8 cellular contexts compared by ENCODE assay signal in the genomic region with DNA sequence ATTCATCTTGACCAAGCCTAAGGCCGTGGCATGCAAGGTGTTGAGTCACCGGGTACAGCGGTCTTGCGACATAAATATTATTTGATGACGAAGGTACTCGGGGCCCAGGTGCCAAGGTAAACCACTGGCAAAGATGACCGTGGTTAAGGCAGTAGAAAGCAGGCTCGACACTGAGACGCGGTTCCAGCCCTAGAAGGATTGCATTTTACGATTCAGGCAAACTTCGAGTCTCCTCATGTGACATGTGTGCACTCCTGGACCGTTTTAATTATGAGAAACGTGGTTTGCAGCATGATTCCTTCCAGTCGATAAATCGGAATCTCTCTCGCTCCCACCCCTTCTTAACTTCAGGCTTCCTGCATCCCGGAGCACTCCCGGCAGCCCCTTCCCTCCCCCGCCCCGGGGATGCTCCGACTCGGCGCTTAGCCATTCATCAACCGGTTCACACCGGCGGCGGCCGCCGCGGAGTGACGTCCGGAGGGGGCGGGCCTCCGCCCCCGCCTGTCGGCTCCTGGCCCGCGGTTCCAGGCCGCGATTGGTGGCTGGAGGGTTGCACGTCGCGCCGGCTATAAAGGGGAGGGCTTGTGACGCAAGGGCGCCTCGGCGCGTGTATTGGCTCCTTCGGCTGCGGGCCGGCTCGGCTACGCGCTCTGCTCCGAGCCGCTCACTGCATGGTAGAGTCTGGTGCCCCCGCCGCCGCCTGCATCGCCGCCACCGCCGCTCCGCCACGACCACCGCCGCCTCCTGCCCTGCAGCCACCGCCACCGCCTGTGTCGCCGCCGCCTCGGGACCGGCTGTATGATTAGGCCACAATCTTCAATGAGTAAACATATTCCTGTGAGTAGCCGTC. TPM values are rescaled to one million over a fixed set of nuclear protein-coding genes. Genes with fewer than 3 reads are reported as not detected.
DNase-seq lines count a peak whose midpoint lies in the region; ATAC-seq, FAIRE-seq and TF ChIP-seq lines count a peak whose summit lies in the region.

A gene (plus strand): TSS at position 598 of the 850 bp plus-strand sequence.
A gene (plus strand): TSS at position 598 of the 850 bp plus-strand sequence. CDS start 4,401 bp downstream, outside the sequence.

- TF ChIP-seq POLR2A in GM10847 (IDR thresholded peaks at IDR 0.05; ENCODE audit: extremely low read depth, insufficient read length): peak; percentile 81

- FAIRE-seq in pancreas (lab: Jason Lieb, UNC): no peak

- DNase-seq in NCI-H128 (lab: John Stamatoyannopoulos, UW; ENCODE audit: unreplicated experiment): peak; percentile 93
- DNase-seq in activated naive CD8-positive, alpha-beta T cell treated with anti-CD3 and anti-CD28 coated beads, Interleukin-2, amount 50 U/mL, for 16 hours (ENCODE audit: low read depth, low spot score): peak; percentile 93
- DNase-seq in Right ventricle myocardium superior: peak; percentile 98
- peak; percentile 97 to 99 (median 98) for DNase-seq in pancreas
- peak; percentile 96 to 98 for DNase-seq in tibial artery

- H3K27ac ChIP-seq in SU-DHL-6 (ENCODE audit: low read depth, low read length) (peak within 1 kb of the TSS; percentile 85), pancreas (peak within 1 kb of the TSS; percentile 100), tibial artery (peak within 1 kb of the TSS; percentile 100)

- H3K4me2 ChIP-seq in SU-DHL-6 (ENCODE audit: low read depth, low read length, poor library complexity, severe bottlenecking): peak within 1 kb of the TSS; percentile 86

- H2AFZ ChIP-seq in SU-DHL-6 (ENCODE audit: low read depth, low read length, severe bottlenecking): peak within 1 kb of the TSS; percentile 89

- peaks cover 46% of the 10 kb centered on the region for H3K79me2 ChIP-seq in SU-DHL-6 (ENCODE audit: insufficient read depth, low read length)

- H3K9ac ChIP-seq in SU-DHL-6 (ENCODE audit: low read length): peak within 1 kb of the TSS; percentile 99

- no peaks in the 10 kb centered on the region for H3K27me3 ChIP-seq in SU-DHL-6 (ENCODE audit: low read length)
- no peaks in the 10 kb centered on the region for H3K27me3 ChIP-seq in pancreas
- no peaks in the 10 kb centered on the region for H3K27me3 ChIP-seq in tibial artery

- peaks cover 8% of the 10 kb centered on the region; the same call in 1 of the 2 replicates for H3F3A ChIP-seq in SU-DHL-6 (ENCODE audit: insufficient read depth)

- H3K36me3 ChIP-seq in SU-DHL-6 (ENCODE audit: low read length): peaks cover 10% of the 10 kb centered on the region
- peaks cover 3 to 11% (median 4%) of the 10 kb centered on the region in 3 donors for H3K36me3 ChIP-seq in pancreas
- H3K36me3 ChIP-seq in tibial artery: peaks cover 8 to 12% (median 9%) of the 10 kb centered on the region in 3 donors

- H3K9me2 ChIP-seq in SU-DHL-6 (replicated peaks; ENCODE audit: insufficient read depth, low read length): no peaks in the 10 kb centered on the region

- ATAC-seq in HG02678 (IDR thresholded peaks at IDR 0.05; ENCODE audit: unreplicated experiment) (peak; percentile 86), Right ventricle myocardium superior (ENCODE audit: poor library complexity) (peak; percentile 98), pancreas (peak; percentile 68 to 86 (median 82))

- H4K20me1 ChIP-seq in SU-DHL-6 (ENCODE audit: low read depth, low read length): peaks cover 27% of the 10 kb centered on the region

- intact Hi-C loops in Right ventricle myocardium superior (cut with DNase I) (loop anchor here (5.0 kb wide), 1 partner anchor 65 kb away; a partner anchor contains a TSS), pancreas (cut with DNase I) (loop anchor here in 1 of 3 donors (5.0 to 10.0 kb wide), 2 partner anchors 47 to 115 kb away; no protein-coding TSS in a partner anchor), tibial artery (cut with DNase I; ENCODE audit: low total_unique reads) (loop anchor here (5.0 kb wide), 1 partner anchor 65 kb away; a partner anchor contains a TSS)

- peak within 1 kb of the TSS; percentile 94 for H3K4me3 ChIP-seq in SU-DHL-6 (ENCODE audit: insufficient read depth, low read length, poor library complexity, severe bottlenecking)
- H3K4me3 ChIP-seq in pancreas: peak within 1 kb of the TSS; percentile 77 to 98 (median 86)
- H3K4me3 ChIP-seq in tibial artery: peak within 1 kb of the TSS; percentile 96 to 100

- TF ChIP-seq CTCF in SU-DHL-6 (IDR thresholded peaks at IDR 0.05; ENCODE audit: insufficient read depth, low read length, poor library complexity, severe bottlenecking) (no peak), pancreas (IDR thresholded peaks at IDR 0.05) (no peak), tibial artery (IDR thresholded peaks at IDR 0.05) (no peak)

- H3K4me1 ChIP-seq in pancreas: peaks cover 22 to 29% (median 29%) of the 10 kb centered on the region in 3 donors
- H3K4me1 ChIP-seq in tibial artery: peaks cover 0 to 22% (median 9%) of the 10 kb centered on the region in 4 donors

- WGBS in pancreas, 2 donors: 0 to 1% methylated on average over 45 to 77 of the region's 77 CpGs

- H3K9me3 ChIP-seq in SU-DHL-6 (ENCODE audit: insufficient read depth, low read length): no peaks in the 10 kb centered on the region
- H3K9me3 ChIP-seq in pancreas: no peaks in the 10 kb centered on the region
- H3K9me3 ChIP-seq in tibial artery: no peaks in the 10 kb centered on the region

RNA-seq across cellular contexts. Expression of the second gene that starts in this region (rescaled TPM):
- total RNA-seq in Right ventricle myocardium superior: 33.7 TPM
- 10 to 100 TPM; 24.8 to 77.8 (median 40.7) TPM for total RNA-seq in pancreas
- polyA plus RNA-seq in pancreas: 10 to 100 TPM in 1 of 2 donors, 1 to 10 TPM in 1; 5.4 to 13.7 TPM

Comparison
In these comparisons a context has a peak if more than half of its experiments do, and no peak if none do; other contexts are left out.
1. Peak in every context shown above with its lines: DNase-seq, ATAC-seq, H3K4me3 ChIP-seq and H3K27ac ChIP-seq.